ENCODE assay signal across 8 cellular contexts in genomic region chr13:21674271-21675009, GRCh38. TPM values are rescaled to one million over a fixed set of nuclear protein-coding genes. Genes with fewer than 3 reads are reported as not detected.
A peak's percentile ranks its signal among the peaks of the same experiment; 100 is the strongest.
DNase-seq lines count a peak whose midpoint lies in the region; ATAC-seq and TF ChIP-seq lines count a peak whose summit lies in the region.

No MANE protein-coding gene starts in this region.

- no peaks in the 10 kb centered on the region for H3K9me3 ChIP-seq in endodermal cell (ENCODE audit: control insufficient read depth, low read length)

- peaks cover 39% of the 10 kb centered on the region for H3K4me1 ChIP-seq in GM23338 (ENCODE audit: insufficient read depth)
- peaks cover 4% of the 10 kb centered on the region for H3K4me1 ChIP-seq in endodermal cell (ENCODE audit: control insufficient read depth, insufficient read depth, low read length)

- peaks cover 12% of the 10 kb centered on the region for H4K20me1 ChIP-seq in GM23338 (replicated peaks; ENCODE audit: insufficient read depth)

- peaks cover 5% of the 10 kb centered on the region for H3F3A ChIP-seq in GM23338 (replicated peaks; ENCODE audit: low read depth)

- H3K4me2 ChIP-seq in GM23338: peak overlapping the region; percentile 89

- H3K4me1 Mint-ChIP-seq in GM23338 (peaks cover 29% of the 10 kb centered on the region), endodermal cell (peaks cover 21% of the 10 kb centered on the region)
- H3K4me1 Mint-ChIP-seq in naive thymus-derived CD8-positive, alpha-beta T cell: peaks cover 13 to 46% (median 36%) of the 10 kb centered on the region in 4 donors

- POLR2A ChIA-PET in naive thymus-derived CD8-positive, alpha-beta T cell (lab: Charles Lee): interaction anchor here (0.7 to 3.0 kb wide), 5 partner anchors 13 to 603 kb away, joined by 3 to 16 read pairs (median 3); partner anchors contain the start of gene MICU2

- WGBS in endodermal cell (ENCODE audit: insufficient coverage in 1 of 2, insufficient read length in 1 of 2), 2 experiments: 0 to 1% methylated on average over 15 to 54 of the region's 61 CpGs

- H3K4me3 Mint-ChIP-seq in GM23338 (peak overlapping the region; percentile 80), endodermal cell (peak overlapping the region; percentile 51)
- H3K4me3 Mint-ChIP-seq in naive thymus-derived CD8-positive, alpha-beta T cell: peak overlapping the region; percentile 78 to 97 (median 90)

- DNase-seq in 8988T (peak; percentile 54), GM23338 (ENCODE audit: low spot score) (peak; percentile 65), endodermal cell (peak; percentile 72), T1000 (lab: John Stamatoyannopoulos, UW) (no peak), NAMALWA (ENCODE audit: low spot score) (no peak)
- peak in 5 of 10 donors; percentile 23 to 39 (median 31) for DNase-seq in naive thymus-derived CD8-positive, alpha-beta T cell

- H3K36me3 ChIP-seq in GM23338 (ENCODE audit: insufficient read depth) (no peaks in the 10 kb centered on the region), endodermal cell (ENCODE audit: control insufficient read depth, insufficient read depth, low read length) (no peaks in the 10 kb centered on the region)

- no peak overlapping the region for H3K27ac ChIP-seq in GM23338 (ENCODE audit: low read depth)
- H3K27ac ChIP-seq in endodermal cell (ENCODE audit: low read depth, low read length): peak overlapping the region; percentile 21

- H2AFZ ChIP-seq in GM23338: peak overlapping the region; percentile 98

- TF ChIP-seq CTCF in GM23338 (conservative IDR thresholded peaks at IDR 0.05; ENCODE audit: low read depth in 2 of 2) (peak in 1 of 2 experiments; percentile 10; a peak in 1 of 4 replicates), WI38 (IDR thresholded peaks at IDR 0.05; ENCODE audit: low read depth, low read length) (no peak), endodermal cell (conservative IDR thresholded peaks at IDR 0.05) (peak; percentile 22)

- H3K36me3 Mint-ChIP-seq in GM23338 (ENCODE audit: low read depth): no peaks in the 10 kb centered on the region
- H3K36me3 Mint-ChIP-seq in endodermal cell (ENCODE audit: low read depth): no peaks in the 10 kb centered on the region
- no peaks in the 10 kb centered on the region for H3K36me3 Mint-ChIP-seq in naive thymus-derived CD8-positive, alpha-beta T cell

- H3K9ac ChIP-seq in endodermal cell (ENCODE audit: extremely low read depth, low read length, poor library complexity, severe bottlenecking): no peak overlapping the region

- H3K27me3 ChIP-seq in GM23338 (ENCODE audit: insufficient read depth): peaks cover 88% of the 10 kb centered on the region
- peaks cover 72% of the 10 kb centered on the region for H3K27me3 ChIP-seq in endodermal cell (ENCODE audit: control insufficient read depth, insufficient read depth, low read length, poor library complexity, severe bottlenecking)

- H3K27me3 Mint-ChIP-seq in GM23338 (ENCODE audit: insufficient read depth, low read depth, poor library complexity): peaks cover 66% of the 10 kb centered on the region
- H3K27me3 Mint-ChIP-seq in endodermal cell (ENCODE audit: insufficient read depth): peaks cover 82% of the 10 kb centered on the region
- peaks cover 0 to 23% (median 4%) of the 10 kb centered on the region in 5 donors for H3K27me3 Mint-ChIP-seq in naive thymus-derived CD8-positive, alpha-beta T cell

- peak; percentile 17 for ATAC-seq in GM23338
- no peak for ATAC-seq in naive thymus-derived CD8-positive, alpha-beta T cell
- ATAC-seq in GM21576 (IDR thresholded peaks at IDR 0.05; ENCODE audit: unreplicated experiment): no peak

- H3K9me3 Mint-ChIP-seq in GM23338 (no peaks in the 10 kb centered on the region; the same call in 2 of the 3 replicates), endodermal cell (no peaks in the 10 kb centered on the region)
- H3K9me3 Mint-ChIP-seq in naive thymus-derived CD8-positive, alpha-beta T cell: no peaks in the 10 kb centered on the region

- no peaks in the 10 kb centered on the region for H3K9me2 ChIP-seq in GM23338 (ENCODE audit: insufficient read depth)

- H3K4me3 ChIP-seq in GM23338: peak overlapping the region; percentile 70
- H3K4me3 ChIP-seq in WI38 (ENCODE audit: low read depth, low read length): peak overlapping the region; percentile 71
- H3K4me3 ChIP-seq in endodermal cell (ENCODE audit: low read length): peak overlapping the region; percentile 79

- H3K27ac Mint-ChIP-seq in GM23338 (no peak overlapping the region), endodermal cell (no peak overlapping the region)
- peak overlapping the region in 6 of 10 donors; percentile 31 to 71 (median 53) for H3K27ac Mint-ChIP-seq in naive thymus-derived CD8-positive, alpha-beta T cell

- no peaks in the 10 kb centered on the region for H3K79me2 ChIP-seq in GM23338 (replicated peaks; ENCODE audit: insufficient read depth)

TF ChIP-seq in GM23338, 12 proteins besides CTCF, POLR2A, EP300 and RAD21:
- TF ChIP-seq EZH2 (IDR thresholded peaks at IDR 0.05; ENCODE audit: low read depth, unreplicated experiment) (peak; percentile 76), JUNB (IDR thresholded peaks at IDR 0.05; ENCODE audit: unreplicated experiment) (no peak), CREB1 (CRISPR knock-in tag; IDR thresholded peaks at IDR 0.05; ENCODE audit: low read depth) (no peak)

RNA-seq across cellular contexts. Expression of gene FGF9, which starts 3.6 kb away (rescaled TPM):
- total RNA-seq in GM23338 (2014; rRNA removed; shearing (Covaris generic)): 0.08 TPM in 1 of 2 replicates, not detected in the other
- polyA plus RNA-seq in GM23338 (2016; fragmentation: Nextera tagmentation; extraction: Ambion mirVana): 0.27 TPM in 1 of 2 replicates, not detected in the other
- total RNA-seq in endodermal cell: under 1 TPM in 1 of 2 donors, not detected in 1; 0.07 TPM
- 2.8 TPM for polyA plus RNA-seq in endodermal cell (2013, experiment 1 of 2)
- polyA plus RNA-seq in endodermal cell (2013, experiment 2 of 2): 2.1 TPM
- total RNA-seq in naive thymus-derived CD8-positive, alpha-beta T cell: 1 to 10 TPM; 4.6 to 5.0 TPM
- polyA plus RNA-seq in naive thymus-derived CD8-positive, alpha-beta T cell: 1 to 10 TPM; 1.3 to 3.5 (median 1.9) TPM

Comparison
In these comparisons a context has a peak if more than half of its experiments do, and no peak if none do; other contexts are left out.
1. DNase-seq: peak in 8988T (single experiment), GM23338 (single experiment) and endodermal cell (single experiment); none in T1000 (single experiment) and NAMALWA (single experiment).
2. H3K27ac Mint-ChIP-seq: peak in naive thymus-derived CD8-positive, alpha-beta T cell (6 of 10); none in GM23338 (single experiment) and endodermal cell (single experiment).
3. Peak in every context shown above with its lines, with median percentiles within 50 percentile points of each other: H3K4me3 ChIP-seq and H3K4me3 Mint-ChIP-seq.